Comparison of ENCODE assay signal across 8 cellular contexts in the genomic region with DNA sequence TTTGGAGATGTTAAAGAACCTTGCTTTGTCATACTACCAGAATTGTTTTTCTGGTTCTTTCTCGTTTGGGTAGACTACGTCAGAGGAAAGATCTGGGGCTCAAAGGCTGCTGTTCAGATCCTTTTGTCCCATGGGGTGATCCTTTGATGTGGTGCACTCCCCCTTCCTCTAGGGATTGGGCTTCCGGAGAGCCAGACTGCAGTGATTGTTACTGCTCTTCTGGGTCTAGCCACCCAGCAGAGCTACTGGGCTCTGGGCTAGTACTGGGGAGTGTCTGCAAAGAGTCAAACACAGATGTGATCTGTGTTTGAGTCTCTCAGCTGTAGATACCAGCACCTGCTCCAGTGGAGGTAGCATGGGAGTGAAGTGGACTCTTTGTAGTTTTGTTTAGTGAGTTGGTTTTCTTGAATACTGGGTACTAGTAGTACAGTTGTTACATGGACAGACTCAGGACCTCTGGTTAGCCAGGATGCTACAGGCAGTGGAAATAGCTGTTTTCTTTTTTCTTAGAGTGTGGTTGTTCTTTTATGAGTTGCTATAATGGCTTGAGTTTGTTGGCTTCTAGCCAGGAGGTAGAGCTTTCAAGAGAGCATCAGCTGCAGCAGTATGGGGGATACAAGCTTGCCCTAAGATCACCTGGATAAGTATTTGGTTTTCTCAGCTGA. TPM values are rescaled to one million over a fixed set of nuclear protein-coding genes. Genes with fewer than 3 reads are reported as not detected.
DNase-seq lines count a peak whose midpoint lies in the region; ATAC-seq and TF ChIP-seq lines count a peak whose summit lies in the region.

No MANE protein-coding gene starts in this region.

- no peak overlapping the region for H3K4me3 ChIP-seq in GM23338
- no peak overlapping the region for H3K4me3 ChIP-seq in epithelial cell of esophagus (ENCODE audit: low read length)
- no peak overlapping the region for H3K4me3 ChIP-seq in transverse colon
- H3K4me3 ChIP-seq in uterus: no peak overlapping the region

- no peak for TF ChIP-seq EP300 in transverse colon (IDR thresholded peaks at IDR 0.05; ENCODE audit: low read depth)

- H3K36me3 Mint-ChIP-seq in GM23338 (ENCODE audit: low read depth): peaks cover 13% of the 10 kb centered on the region

- peak; percentile 23; the same call in 2 of the 3 replicates for ATAC-seq in GM23338
- no peak for ATAC-seq in sciatic nerve
- ATAC-seq in GM18861 (IDR thresholded peaks at IDR 0.05; ENCODE audit: unreplicated experiment): no peak

- H3K9me3 ChIP-seq in transverse colon (peaks cover 0 to 3% of the 10 kb centered on the region in 2 donors), uterus (no peaks in the 10 kb centered on the region)

- no peaks in the 10 kb centered on the region; the same call in 2 of the 3 replicates for H3K9me3 Mint-ChIP-seq in GM23338

- no peaks in the 10 kb centered on the region for H3K9me2 ChIP-seq in GM23338 (ENCODE audit: insufficient read depth)

- peaks cover 55% of the 10 kb centered on the region for H3K4me1 Mint-ChIP-seq in GM23338

- in situ Hi-C loops in transverse colon (cut with MboI; ENCODE audit: low pct_ligation_motif_present in 1 of 4, low pct_unique_long_range_greater_than_20kb in 1 of 4, low sequenced_read_pairs in 3 of 4): no loop called here

- H3K27me3 ChIP-seq in GM23338 (ENCODE audit: insufficient read depth) (peaks cover 31% of the 10 kb centered on the region), transverse colon (no peaks in the 10 kb centered on the region), uterus (no peaks in the 10 kb centered on the region)

- H2AFZ ChIP-seq in GM23338: no peak overlapping the region

- H3F3A ChIP-seq in GM23338 (replicated peaks; ENCODE audit: low read depth): no peaks in the 10 kb centered on the region

- TF ChIP-seq POLR2A in transverse colon (IDR thresholded peaks at IDR 0.05): no peak
- no peak for TF ChIP-seq POLR2A in uterus (IDR thresholded peaks at IDR 0.05)

- no peak overlapping the region for H3K4me3 Mint-ChIP-seq in GM23338

- DNase-seq in A172 (ENCODE audit: low spot score) (peak; percentile 62), GM23338 (ENCODE audit: low spot score) (peak; percentile 27), SW480 (ENCODE audit: low spot score) (peak; percentile 98), epithelial cell of esophagus (ENCODE audit: low read depth) (peak; percentile 5), transverse colon (no peak), sciatic nerve (ENCODE audit: low spot score) (no peak), uterus (no peak)

- intact Hi-C loops in transverse colon (cut with DNase I; ENCODE audit: low total_unique reads): no loop called here
- intact Hi-C loops in sciatic nerve (cut with DNase I): no loop called here
- intact Hi-C loops in uterus (cut with DNase I; ENCODE audit: low total_unique reads): no loop called here

- 60% methylated on average over 3 of the region's 3 CpGs; no CpG with 5 or more reads in 1 of the 2 donors for WGBS in transverse colon (ENCODE audit: low coverage in 1 of 2), 2 donors

- H3K27me3 Mint-ChIP-seq in GM23338 (ENCODE audit: insufficient read depth, low read depth, poor library complexity): no peaks in the 10 kb centered on the region

- H3K27ac ChIP-seq in GM23338 (ENCODE audit: low read depth) (no peak overlapping the region), transverse colon (peak overlapping the region; percentile 66 to 74 (median 70)), uterus (no peak overlapping the region)

- TF ChIP-seq CTCF in GM23338 (conservative IDR thresholded peaks at IDR 0.05; ENCODE audit: low read depth in 2 of 2): no peak
- no peak for TF ChIP-seq CTCF in epithelial cell of esophagus (IDR thresholded peaks at IDR 0.05; ENCODE audit: insufficient read depth, low read depth, low read length, missing control alignments)
- no peak for TF ChIP-seq CTCF in transverse colon (IDR thresholded peaks at IDR 0.05)
- TF ChIP-seq CTCF in uterus (IDR thresholded peaks at IDR 0.05): no peak

- H4K20me1 ChIP-seq in GM23338 (replicated peaks; ENCODE audit: insufficient read depth): peaks cover 12% of the 10 kb centered on the region; the same call in 1 of the 2 replicates

- no peak overlapping the region for H3K27ac Mint-ChIP-seq in GM23338

- no peaks in the 10 kb centered on the region for H3K36me3 ChIP-seq in GM23338 (ENCODE audit: insufficient read depth)
- no peaks in the 10 kb centered on the region for H3K36me3 ChIP-seq in transverse colon
- H3K36me3 ChIP-seq in uterus: no peaks in the 10 kb centered on the region

- peak overlapping the region; percentile 37; the same call in 1 of the 2 replicates for H3K4me2 ChIP-seq in GM23338

- H3K79me2 ChIP-seq in GM23338 (replicated peaks; ENCODE audit: insufficient read depth): peaks cover 50% of the 10 kb centered on the region

- peaks cover 63% of the 10 kb centered on the region for H3K4me1 ChIP-seq in GM23338 (ENCODE audit: insufficient read depth)
- peaks cover 22 to 61% (median 38%) of the 10 kb centered on the region in 4 donors for H3K4me1 ChIP-seq in transverse colon
- no peaks in the 10 kb centered on the region for H3K4me1 ChIP-seq in uterus

TF ChIP-seq in GM23338, 12 proteins besides CTCF, POLR2A, EP300 and RAD21:
- TF ChIP-seq, protein P1, sequence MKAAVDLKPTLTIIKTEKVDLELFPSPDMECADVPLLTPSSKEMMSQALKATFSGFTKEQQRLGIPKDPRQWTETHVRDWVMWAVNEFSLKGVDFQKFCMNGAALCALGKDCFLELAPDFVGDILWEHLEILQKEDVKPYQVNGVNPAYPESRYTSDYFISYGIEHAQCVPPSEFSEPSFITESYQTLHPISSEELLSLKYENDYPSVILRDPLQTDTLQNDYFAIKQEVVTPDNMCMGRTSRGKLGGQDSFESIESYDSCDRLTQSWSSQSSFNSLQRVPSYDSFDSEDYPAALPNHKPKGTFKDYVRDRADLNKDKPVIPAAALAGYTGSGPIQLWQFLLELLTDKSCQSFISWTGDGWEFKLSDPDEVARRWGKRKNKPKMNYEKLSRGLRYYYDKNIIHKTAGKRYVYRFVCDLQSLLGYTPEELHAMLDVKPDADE (IDR thresholded peaks at IDR 0.05): no peak
- TF ChIP-seq NANOG (IDR thresholded peaks at IDR 0.05; ENCODE audit: borderline replicate concordance) (no peak), EZH2phosphoT487 (IDR thresholded peaks at IDR 0.05; ENCODE audit: unreplicated experiment) (no peak), POLR2AphosphoS5 (IDR thresholded peaks at IDR 0.05; ENCODE audit: low read depth) (no peak), CREB1 (CRISPR knock-in tag; IDR thresholded peaks at IDR 0.05; ENCODE audit: low read depth) (0 out of 2 replicates have a peak, but pooled peaks have one; percentile 25), JUNB (IDR thresholded peaks at IDR 0.05; ENCODE audit: unreplicated experiment) (no peak)

RNA-seq across cellular contexts. Expression of a gene that starts 34.4 kb away (rescaled TPM):
- total RNA-seq in A172 (2014; rRNA removed; shearing (Covaris generic)): 3.4 and 5.4 TPM in 2 replicates
- total RNA-seq in GM23338 (2014; rRNA removed; shearing (Covaris generic)): 5.6 and 11.4 TPM in 2 replicates
- polyA plus RNA-seq in GM23338 (2016; fragmentation: Nextera tagmentation; extraction: Ambion mirVana): 80.4 and 82.5 TPM in 2 replicates
- 10 to 100 TPM; 10.5 to 18.3 (median 11.4) TPM for total RNA-seq in transverse colon
- total RNA-seq in sciatic nerve: 6.2 TPM
- total RNA-seq in uterus: 10 to 100 TPM in 1 of 4 donors, 1 to 10 TPM in 3; 3.6 to 14.5 (median 6.1) TPM

Comparison
In these comparisons a context has a peak if more than half of its experiments do, and no peak if none do; other contexts are left out.
1. DNase-seq: peak in A172 (single experiment), GM23338 (single experiment), SW480 (single experiment) and epithelial cell of esophagus (single experiment); none in transverse colon (single experiment), sciatic nerve (single experiment) and uterus (0 of 2).
2. H3K27ac ChIP-seq: peak in transverse colon (4 of 4); none in GM23338 (single experiment) and uterus (0 of 2).